14 cellular contexts compared by ENCODE assay signal in the genomic region with DNA sequence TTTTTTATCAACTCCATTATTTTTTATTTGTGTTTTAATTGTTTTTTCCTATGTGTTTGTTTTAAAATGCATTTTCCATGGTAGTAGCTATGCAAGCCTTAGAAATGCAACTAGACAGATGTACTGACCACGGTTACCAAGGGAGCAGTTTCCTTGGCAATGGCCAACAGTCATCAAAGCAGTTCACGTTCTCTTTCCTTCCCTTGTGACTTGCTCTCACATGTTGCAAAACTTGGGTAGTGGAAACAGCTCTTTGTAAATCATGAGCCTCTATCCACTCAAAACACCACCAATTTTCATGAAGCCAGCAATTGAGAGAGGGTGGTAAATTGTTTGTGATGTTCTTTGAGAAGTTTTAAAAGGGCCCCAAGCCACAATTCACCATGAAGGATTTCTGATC.
DNase-seq lines count a peak whose midpoint lies in the region; ATAC-seq, FAIRE-seq and TF ChIP-seq lines count a peak whose summit lies in the region.
"Had no signal": no experiment of that assay in that cellular context is flagged by ENCODE, and none has a peak within 500 bp of the region (broad histone marks: within the 10 kb centered on the region; RNA-seq: fewer than 3 reads in every experiment).

No MANE protein-coding gene starts in this region.

- POLR2A ChIA-PET in AG04450 (lab: Yijun Ruan, JAX) = no interaction called here

- CTCF ChIA-PET in AG04450 (lab: Charles Lee) = interaction anchor here (1.0 kb wide), 1 partner anchor 82 kb away, joined by 3 read pairs; no protein-coding TSS in a partner anchor

- no peak for FAIRE-seq in bronchial epithelial cell (lab: Jason Lieb, UNC)
- FAIRE-seq: GM19239 had no signal

- no peaks in the 10 kb centered on the region for H3K36me3 ChIP-seq in bronchial epithelial cell (ENCODE audit: control insufficient read depth, insufficient read depth, low read length)
- H3K36me3 ChIP-seq: prostate gland had no signal

- DNase-seq in AG04450 (ENCODE audit: low read depth, low spot score) = peak; percentile 52
- DNase-seq in HCEC 1CT = peak; percentile 24
- peak; percentile 90 for DNase-seq in bronchial epithelial cell (ENCODE audit: low read depth)
- peak; percentile 45 for DNase-seq in kidney glomerular epithelial cell (lab: John Stamatoyannopoulos, UW)
- no peak for DNase-seq in cortex of kidney (lab: John Stamatoyannopoulos, UW)
- DNase-seq in activated CD8-positive, alpha-beta memory T cell treated with anti-CD3 and anti-CD28 coated beads for 24 hours = no peak
- DNase-seq in posterior cingulate gyrus = no peak
- DNase-seq: activated CD4-positive, alpha-beta T cell treated with anti-CD3 and anti-CD28 coated beads for 1 hour; activated naive CD8-positive, alpha-beta T cell treated with anti-CD3 and anti-CD28 coated beads, Interleukin-2, amount 10 ng/mL, durations not matched to agents 7 days and 5 days; DMS79; KBM-7 had no signal

- no peak overlapping the region for H3K4me3 ChIP-seq in AG04450 (ENCODE audit: low read depth, low read length)
- H3K4me3 ChIP-seq in bronchial epithelial cell (ENCODE audit: low read depth, low read length) = no peak overlapping the region
- H3K4me3 ChIP-seq: prostate gland had no signal

- H3K27ac ChIP-seq in AG04450 (ENCODE audit: low read depth, low read length) = no peak overlapping the region
- H3K27ac ChIP-seq: prostate gland had no signal

- H3K27me3 ChIP-seq in AG04450 (ENCODE audit: control insufficient read depth, insufficient read depth, low read length) = no peaks in the 10 kb centered on the region
- H3K27me3 ChIP-seq in bronchial epithelial cell (ENCODE audit: control insufficient read depth, insufficient read depth, low read length) = no peaks in the 10 kb centered on the region

- no peak for ATAC-seq in GM19397 (IDR thresholded peaks at IDR 0.05; ENCODE audit: unreplicated experiment)

- no peaks in the 10 kb centered on the region for H3K9me3 ChIP-seq in AG04450 (ENCODE audit: control insufficient read depth, insufficient read depth, low read length)
- H3K9me3 ChIP-seq: prostate gland had no signal

- TF ChIP-seq CTCF in AG04450 (IDR thresholded peaks at IDR 0.05; ENCODE audit: low read depth, low read length) (no peak), bronchial epithelial cell (IDR thresholded peaks at IDR 0.05; ENCODE audit: insufficient read depth, low read length, severe bottlenecking) (no peak)

- intact Hi-C loops in posterior cingulate gyrus (cut with DNase I) = no loop called here

Comparison
In these comparisons a context has a peak if more than half of its experiments do, and no peak if none do; other contexts are left out.
1. DNase-seq: peak in AG04450 (single experiment), HCEC 1CT (single experiment), bronchial epithelial cell (single experiment) and kidney glomerular epithelial cell (single experiment); none in cortex of kidney (single experiment), activated CD8-positive, alpha-beta memory T cell treated with anti-CD3 and anti-CD28 coated beads for 24 hours (single experiment) and posterior cingulate gyrus (0 of 10).